Comparison of ENCODE assay signal across 28 cellular contexts in the genomic region with DNA sequence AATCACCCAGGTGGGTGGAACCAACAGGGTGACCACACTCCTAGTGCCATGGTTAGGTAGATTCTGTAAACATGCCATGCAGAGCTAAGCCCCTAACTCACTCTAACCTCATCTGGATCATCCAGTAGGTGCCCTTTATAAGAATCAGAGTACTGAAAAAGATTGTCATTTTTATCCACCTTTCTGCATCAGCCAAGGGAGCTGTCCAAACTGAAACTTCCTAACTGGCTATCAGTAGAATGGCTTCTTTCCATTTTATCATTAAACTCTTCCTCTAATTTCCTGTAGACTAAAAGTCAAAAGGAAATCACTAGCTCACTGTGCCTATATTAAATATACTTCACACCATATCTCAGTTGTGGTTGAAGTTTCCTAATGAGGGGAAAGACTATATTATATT. TPM values are rescaled to one million over a fixed set of nuclear protein-coding genes. Genes with fewer than 3 reads are reported as not detected.
"Had no signal": no experiment of that assay in that cellular context is flagged by ENCODE, and none has a peak within 500 bp of the region (broad histone marks: within the 10 kb centered on the region; RNA-seq: fewer than 3 reads in every experiment).

No MANE protein-coding gene starts in this region.

- H3K9me3 ChIP-seq: suprapubic skin, testis, thoracic aorta, thyroid gland, tibial artery, tibial nerve, transverse colon, upper lobe of left lung, upper lobe of right lung, uterus, vagina had no signal

- FAIRE-seq: urothelium cell line had no signal

- H3K27me3 ChIP-seq: testis, thyroid gland, upper lobe of left lung, uterus, vagina had no signal

- DNase-seq: stimulated activated CD4-positive, alpha-beta T cell treated with anti-CD3 and anti-CD28 coated beads, Interleukin-2, amount 100 ng/mL, for 48 hours; stimulated activated CD4-positive, alpha-beta T cell treated with anti-CD3 and anti-CD28 coated beads, Interleukin-4, amount 100 ng/mL, for 1 hour; stimulated activated CD4-positive, alpha-beta T cell treated with anti-CD3 and anti-CD28 coated beads, Interleukin-4, amount 100 ng/mL, for 24 hours; stimulated activated CD4-positive, alpha-beta T cell treated with anti-CD3 and anti-CD28 coated beads, Interleukin-4, amount 100 ng/mL, for 4 hours; stimulated activated CD8-positive, alpha-beta memory T cell treated with anti-CD3 and anti-CD28 coated beads, Interleukin-4, amount 100 ng/mL, for 48 hours; stimulated activated naive B cell treated with anti-CD40 and anti-IgM and Interleukin-4, amounts not matched to agents 10 μg/mL and 1 μg/mL and 100 μg/mL, for 72 hours; stimulated activated naive CD4-positive, alpha-beta T cell; stimulated activated naive CD4-positive, alpha-beta T cell treated with Interleukin-2 at 50 U/mL for 16 hours; stimulated activated naive CD8-positive, alpha-beta T cell treated with anti-CD3 and anti-CD28 coated beads, Interleukin-15, amount 100 ng/mL, for 72 hours; stimulated activated naive CD8-positive, alpha-beta T cell treated with anti-CD3 and anti-CD28 coated beads, Interleukin-15, Interleukin-2, amounts not matched to agents 100 U/mL and 50 U/mL, for 24 hours; substantia nigra; testis; thyroid gland; tibial artery; transverse colon; trophoblast cell; upper lobe of left lung; upper lobe of right lung; uterus had no signal

- H3K27ac ChIP-seq: suprapubic skin, testis, thoracic aorta, thyroid gland, tibial artery, tibial nerve, transverse colon, upper lobe of left lung, upper lobe of right lung, uterus, vagina had no signal

- H3K36me3 ChIP-seq: suprapubic skin, thoracic aorta, thyroid gland, tibial artery, tibial nerve, transverse colon, upper lobe of left lung, upper lobe of right lung, uterus, vagina had no signal

- H3K4me1 ChIP-seq: suprapubic skin, testis, thyroid gland, tibial artery, tibial nerve, transverse colon, upper lobe of left lung, upper lobe of right lung, uterus, vagina had no signal

- H3K4me3 ChIP-seq: suprapubic skin, testis, thoracic aorta, thyroid gland, tibial artery, tibial nerve, transverse colon, upper lobe of left lung, upper lobe of right lung, uterus, vagina had no signal

- ATAC-seq: stimulated activated effector memory CD8-positive, alpha-beta T cell treated with anti-CD3 and anti-CD28 coated beads, Interleukin-12 subunit alpha, Interleukin-12 subunit beta, amount 100 ng/mL, for 72 hours; stimulated activated memory B cell treated with anti-CD40 and anti-IgM and Interleukin-4, amounts not matched to agents 10 μg/mL and 1 μg/mL and 100 μg/mL, for 72 hours; stimulated activated naive B cell treated with anti-CD40 and anti-IgM and Interleukin-4, amounts not matched to agents 10 μg/mL and 1 μg/mL and 100 μg/mL, for 72 hours; stimulated activated naive CD8-positive, alpha-beta T cell treated with anti-CD3 and anti-CD28 coated beads, Interleukin-15, amount 100 ng/mL, for 72 hours; stimulated activated naive CD8-positive, alpha-beta T cell treated with anti-CD3 and anti-CD28 coated beads, Interleukin-15, Interleukin-2, amounts not matched to agents 100 U/mL and 50 U/mL, for 24 hours; upper lobe of right lung had no signal

RNA-seq across cellular contexts. Expression of a gene that starts 6.5 kb away (rescaled TPM):
- total RNA-seq: subcutaneous adipose tissue, thoracic aorta, tibial nerve, ureter had no signal
